1 cellular context compared by ENCODE assay signal in the genomic region with DNA sequence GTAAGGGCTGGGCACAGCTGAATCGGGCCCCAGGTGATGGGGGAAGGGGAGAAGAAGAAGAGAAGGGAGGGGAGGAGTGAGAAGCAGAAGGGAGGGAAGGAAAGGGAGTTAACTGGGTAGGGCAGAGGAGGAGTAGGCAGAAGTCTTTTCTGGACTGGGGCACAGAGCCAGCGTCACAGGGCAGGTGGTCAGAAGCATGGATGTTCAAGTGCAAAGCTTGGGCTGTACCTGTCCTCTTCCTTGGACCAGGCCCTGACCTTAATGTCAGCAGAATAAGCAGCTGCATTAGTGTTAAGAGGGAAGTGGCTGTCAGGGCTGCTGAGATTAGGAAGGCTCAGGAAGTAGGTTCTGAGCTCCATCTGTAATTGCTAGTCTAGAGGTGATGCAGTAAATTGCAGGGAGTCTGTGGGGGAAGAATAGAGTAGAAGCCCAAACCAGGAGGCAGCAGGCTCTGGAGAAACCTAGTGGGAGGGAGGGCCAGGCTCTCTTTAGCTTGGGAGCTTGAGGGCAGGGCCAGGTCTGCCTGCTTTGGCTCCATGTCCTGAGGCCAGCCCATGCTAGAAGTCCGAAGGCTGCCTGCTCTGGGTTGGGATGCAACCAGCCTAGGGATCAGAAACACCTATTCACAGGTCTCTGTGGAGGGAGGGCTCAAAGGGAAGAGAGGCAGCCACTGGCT.
TF ChIP-seq lines count a peak whose summit lies in the region.

No MANE protein-coding gene starts in this region.

TF ChIP-seq in WTC11, 78 proteins besides CTCF, POLR2A, EP300 and RAD21 (continued from another document):
- TF ChIP-seq, protein P1, sequence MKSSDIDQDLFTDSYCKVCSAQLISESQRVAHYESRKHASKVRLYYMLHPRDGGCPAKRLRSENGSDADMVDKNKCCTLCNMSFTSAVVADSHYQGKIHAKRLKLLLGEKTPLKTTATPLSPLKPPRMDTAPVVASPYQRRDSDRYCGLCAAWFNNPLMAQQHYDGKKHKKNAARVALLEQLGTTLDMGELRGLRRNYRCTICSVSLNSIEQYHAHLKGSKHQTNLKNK (CRISPR knock-in tag; IDR thresholded peaks at IDR 0.05), result no peak
